Comparison of ENCODE assay signal across 8 cellular contexts in the genomic region with DNA sequence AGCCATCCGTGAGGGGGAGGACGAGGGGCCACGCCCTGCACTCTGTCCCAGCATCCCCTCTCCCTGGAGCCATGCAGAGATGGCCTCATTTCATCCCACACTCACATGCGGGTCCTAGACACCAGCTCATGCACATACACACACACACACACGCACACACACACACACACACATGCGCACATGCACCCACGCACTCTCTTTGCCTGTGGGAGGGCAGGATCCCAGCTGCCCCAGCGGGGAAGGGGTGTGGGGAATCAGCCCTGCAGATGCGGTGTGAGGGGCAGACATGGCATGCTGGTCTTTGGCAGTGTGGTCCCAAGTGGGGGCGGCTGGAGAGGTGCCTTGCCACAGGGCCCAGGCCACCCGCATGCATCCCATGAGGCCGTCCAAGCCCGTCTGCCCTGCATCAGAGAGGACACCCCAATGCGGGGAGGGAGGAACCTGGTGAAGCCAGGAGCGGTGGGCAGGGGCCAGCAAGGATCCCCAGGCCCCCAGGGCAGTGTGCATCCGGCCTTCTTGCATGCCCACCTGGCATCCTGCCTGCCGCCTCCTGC.
DNase-seq lines count a peak whose midpoint lies in the region; ATAC-seq and TF ChIP-seq lines count a peak whose summit lies in the region.
"Had no signal": no experiment of that assay in that cellular context is flagged by ENCODE, and none has a peak within 500 bp of the region (broad histone marks: within the 10 kb centered on the region; RNA-seq: fewer than 3 reads in every experiment).

No MANE protein-coding gene starts in this region.

- no peaks in the 10 kb centered on the region for H3K27me3 Mint-ChIP-seq in activated CD8-positive, alpha-beta T cell treated with anti-CD3 and anti-CD28 coated beads for 36 hours

- CTCF ChIA-PET in activated CD8-positive, alpha-beta T cell treated with anti-CD3 and anti-CD28 coated beads for 36 hours (lab: Charles Lee), result interaction anchor here (0.7 to 4.4 kb wide), 17 partner anchors 9 to 365 kb away, joined by 3 to 58 read pairs (median 4); a partner anchor contains a TSS

- no peaks in the 10 kb centered on the region for H3K9me3 Mint-ChIP-seq in activated CD8-positive, alpha-beta T cell treated with anti-CD3 and anti-CD28 coated beads for 36 hours
- H3K9me3 Mint-ChIP-seq: CD8-positive, alpha-beta T cell had no signal

- peak; percentile 22 for ATAC-seq in GM19395 (IDR thresholded peaks at IDR 0.05; ENCODE audit: unreplicated experiment)
- peak; percentile 5 for ATAC-seq in HG02884 (IDR thresholded peaks at IDR 0.05; ENCODE audit: unreplicated experiment)
- peak; percentile 19 for ATAC-seq in activated CD8-positive, alpha-beta T cell treated with anti-CD3 and anti-CD28 coated beads for 36 hours
- ATAC-seq in sciatic nerve, result peak; percentile 25

- H3K36me3 Mint-ChIP-seq in activated CD8-positive, alpha-beta T cell treated with anti-CD3 and anti-CD28 coated beads for 36 hours (ENCODE audit: low read depth), result no peaks in the 10 kb centered on the region
- H3K36me3 Mint-ChIP-seq: CD8-positive, alpha-beta T cell had no signal

- POLR2A ChIA-PET in activated CD8-positive, alpha-beta T cell treated with anti-CD3 and anti-CD28 coated beads for 36 hours (lab: Charles Lee), result interaction anchor here (0.5 to 1.2 kb wide), 2 partner anchors 211 to 1374 kb away, joined by 3 to 4 read pairs; no protein-coding TSS in a partner anchor

- no peak overlapping the region for H3K27ac Mint-ChIP-seq in activated CD8-positive, alpha-beta T cell treated with anti-CD3 and anti-CD28 coated beads for 36 hours
- H3K27ac Mint-ChIP-seq: CD8-positive, alpha-beta T cell had no signal

- no peak for TF ChIP-seq CTCF in activated CD8-positive, alpha-beta T cell treated with anti-CD3 and anti-CD28 coated beads for 36 hours (IDR thresholded peaks at IDR 0.05)

- peaks cover 14% of the 10 kb centered on the region for H3K4me1 Mint-ChIP-seq in activated CD8-positive, alpha-beta T cell treated with anti-CD3 and anti-CD28 coated beads for 36 hours (ENCODE audit: low read depth)

- DNase-seq in activated CD8-positive, alpha-beta T cell treated with anti-CD3 and anti-CD28 coated beads for 36 hours, result no peak
- DNase-seq in sciatic nerve (ENCODE audit: low spot score) (no peak), NCI-H1436 treated with DMSO at 0.1 percent for 48 hours (lab: John Stamatoyannopoulos, UW) (no peak), AG08396 (ENCODE audit: low spot score) (no peak)
- DNase-seq in activated naive CD4-positive, alpha-beta T cell (lab: John Stamatoyannopoulos, UW), result no peak

- intact Hi-C loops in activated CD8-positive, alpha-beta T cell treated with anti-CD3 and anti-CD28 coated beads for 36 hours (cut with micrococcal nuclease), result loop anchor here (5.0 kb wide), 3 partner anchors 213 to 388 kb away; a partner anchor contains a TSS
- intact Hi-C loops in sciatic nerve (cut with DNase I), result loop anchor here (5.0 kb wide), 1 partner anchor 218 kb away; no protein-coding TSS in a partner anchor

- no peak overlapping the region for H3K4me3 Mint-ChIP-seq in activated CD8-positive, alpha-beta T cell treated with anti-CD3 and anti-CD28 coated beads for 36 hours
